In the genomic region with DNA sequence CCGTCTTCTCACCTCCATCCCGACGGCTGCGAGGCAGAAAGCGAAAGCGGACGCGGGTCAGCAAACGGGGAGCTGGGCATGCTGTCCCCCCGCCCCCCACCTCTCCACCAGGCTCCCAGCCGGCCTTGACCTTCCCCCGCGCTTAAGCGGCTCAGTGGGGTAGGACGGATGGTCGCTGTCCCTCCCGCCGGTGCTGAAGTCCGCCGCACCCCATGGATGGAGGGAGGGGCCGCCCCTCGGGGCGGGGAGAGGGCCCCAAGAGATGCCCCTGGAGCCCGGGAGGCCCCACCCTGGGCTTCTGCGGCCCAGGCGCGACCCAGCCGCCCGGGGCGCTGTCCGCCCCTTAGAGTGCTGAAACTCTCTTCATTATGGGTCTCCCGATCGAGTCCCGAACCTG, we compare ENCODE assay signal across 9 cellular contexts. TPM values are rescaled to one million over a fixed set of nuclear protein-coding genes. Genes with fewer than 3 reads are reported as not detected.
DNase-seq lines count a peak whose midpoint lies in the region; ATAC-seq and TF ChIP-seq lines count a peak whose summit lies in the region.
"Had no signal": no experiment of that assay in that cellular context is flagged by ENCODE, and none has a peak within 500 bp of the region (broad histone marks: within the 10 kb centered on the region; RNA-seq: fewer than 3 reads in every experiment).

A gene (minus strand): TSS at position 48 of the 397 bp plus-strand sequence. CDS start 188 bp downstream, outside the sequence.

- no peak for TF ChIP-seq POLR2A in heart left ventricle (IDR thresholded peaks at IDR 0.05)

- 0 to 8% (median 2%) methylated on average over 11 to 34 of the region's 34 CpGs for WGBS in heart left ventricle, 4 donors

- in situ Hi-C loops in Caki2 (cut with HindIII; ENCODE audit: low pct_unique_long_range_greater_than_20kb, low sequenced_read_pairs) = no loop called here

- H3K36me3 ChIP-seq in heart left ventricle = no peaks in the 10 kb centered on the region

- no peaks in the 10 kb centered on the region for H3K9me3 Mint-ChIP-seq in activated naive CD8-positive, alpha-beta T cell (ENCODE audit: low read depth)

- H3K4me1 Mint-ChIP-seq in activated naive CD8-positive, alpha-beta T cell (ENCODE audit: low read depth) = peaks cover 9% of the 10 kb centered on the region

- ATAC-seq in heart left ventricle (peak; percentile 56 to 81 (median 78)), HG03159 (IDR thresholded peaks at IDR 0.05; ENCODE audit: unreplicated experiment) (no peak)

- no peaks in the 10 kb centered on the region for H3K9me3 ChIP-seq in heart left ventricle

- H3K4me1 ChIP-seq in heart left ventricle = peaks cover 0 to 27% (median 13%) of the 10 kb centered on the region in 12 donors

- H3K27ac Mint-ChIP-seq in activated naive CD8-positive, alpha-beta T cell = no peak within 1 kb of the TSS

- peaks cover 0 to 44% (median 16%) of the 10 kb centered on the region in 9 donors for H3K27me3 ChIP-seq in heart left ventricle

- peak within 1 kb of the TSS; percentile 60 for H3K4me3 Mint-ChIP-seq in activated naive CD8-positive, alpha-beta T cell

- peak; percentile 90 for DNase-seq in Caki2 (ENCODE audit: low read depth)
- peak; percentile 21 for DNase-seq in RPMI8226
- DNase-seq in heart left ventricle = peak; percentile 46 to 77 (median 59)
- DNase-seq in pons (ENCODE audit: low spot score) = peak; percentile 6
- no peak for DNase-seq in NCI-H748 treated with DMSO at 0.1 percent for 48 hours (lab: John Stamatoyannopoulos, UW)
- DNase-seq in NCI-H524 (lab: John Stamatoyannopoulos, UW) = no peak

- TF ChIP-seq CTCF in heart left ventricle (IDR thresholded peaks at IDR 0.05) = peak in 4 of 12 donors; percentile 9 to 23 (median 16)

- peak within 1 kb of the TSS in 11 of 12 donors; percentile 22 to 64 (median 47) for H3K4me3 ChIP-seq in heart left ventricle

- no peaks in the 10 kb centered on the region for H3K36me3 Mint-ChIP-seq in activated naive CD8-positive, alpha-beta T cell

- intact Hi-C loops in heart left ventricle (cut with DNase I) = loop anchor here in 8 of 10 donors (1.0 to 5.0 kb wide), 5 partner anchors 50 to 148 kb away; no protein-coding TSS in a partner anchor

- peaks cover 40% of the 10 kb centered on the region for H3K27me3 Mint-ChIP-seq in activated naive CD8-positive, alpha-beta T cell

- peak within 1 kb of the TSS in 1 of 12 donors; percentile 77 for H3K27ac ChIP-seq in heart left ventricle

RNA-seq across cellular contexts. Expression of the gene that starts here (rescaled TPM):
- not detected in 2 replicates for total RNA-seq in Caki2 (2014; rRNA removed; shearing (Covaris generic); ENCODE audit: low replicate concordance)
- total RNA-seq in heart left ventricle = 1 to 10 TPM in 7 of 9 donors, under 1 TPM in 2; 0.72 to 4.9 (median 1.3) TPM
- 1 to 10 TPM in 1 of 2 donors, under 1 TPM in 1; 0.84 to 1.9 TPM for polyA plus RNA-seq in heart left ventricle
- total RNA-seq: kidney epithelial cell had no signal

Comparison
In these comparisons a context has a peak if more than half of its experiments do, and no peak if none do; other contexts are left out.
1. Peak in DNase-seq in Caki2; RNA of the gene not detected or under 1 TPM.
2. DNase-seq: peak in RPMI8226 (single experiment), heart left ventricle (5 of 5) and pons (single experiment); none in NCI-H748 treated with DMSO at 0.1 percent for 48 hours (single experiment) and NCI-H524 (0 of 2).